Comparison of ENCODE assay signal across 8 cellular contexts in genomic region chr15:66292261-66293084, GRCh38. TPM values are rescaled to one million over a fixed set of nuclear protein-coding genes. Genes with fewer than 3 reads are reported as not detected.
DNase-seq lines count a peak whose midpoint lies in the region; ATAC-seq and TF ChIP-seq lines count a peak whose summit lies in the region.

No MANE protein-coding gene starts in this region.

- no peak for TF ChIP-seq EP300 in stomach (IDR thresholded peaks at IDR 0.05)

- no peak overlapping the region for H3K9ac ChIP-seq in iPS-15b (ENCODE audit: low read depth, low read length)

- no peak for TF ChIP-seq POLR2A in stomach (IDR thresholded peaks at IDR 0.05)

- no peak for TF ChIP-seq CTCF in activated CD8-positive, alpha-beta T cell treated with anti-CD3 and anti-CD28 coated beads for 36 hours (IDR thresholded peaks at IDR 0.05)
- TF ChIP-seq CTCF in stomach (IDR thresholded peaks at IDR 0.05), result no peak

- H3K27ac Mint-ChIP-seq in activated CD8-positive, alpha-beta T cell treated with anti-CD3 and anti-CD28 coated beads for 36 hours, result peak overlapping the region; percentile 86

- H3K36me3 Mint-ChIP-seq in activated CD8-positive, alpha-beta T cell treated with anti-CD3 and anti-CD28 coated beads for 36 hours (ENCODE audit: low read depth), result peaks cover 12% of the 10 kb centered on the region

- POLR2A ChIA-PET in activated CD8-positive, alpha-beta T cell treated with anti-CD3 and anti-CD28 coated beads for 36 hours (lab: Charles Lee), result interaction anchor here (0.6 to 3.2 kb wide), 6 partner anchors 29 to 988 kb away, joined by 3 to 17 read pairs (median 4); partner anchors contain the start of genes RNU5B-1, SNAPC5 and ZWILCH

- H3K4me1 Mint-ChIP-seq in activated CD8-positive, alpha-beta T cell treated with anti-CD3 and anti-CD28 coated beads for 36 hours (ENCODE audit: low read depth), result peaks cover 42% of the 10 kb centered on the region

- 27 to 40% (median 29%) methylated on average over 12 of the region's 12 CpGs for WGBS in stomach, 5 donors

- H3K4me1 ChIP-seq in iPS-15b (ENCODE audit: control insufficient read depth, insufficient read depth, low read length) (peaks cover 9% of the 10 kb centered on the region), stomach (peaks cover 12 to 49% (median 34%) of the 10 kb centered on the region in 4 donors)

- no peaks in the 10 kb centered on the region for H3K27me3 Mint-ChIP-seq in activated CD8-positive, alpha-beta T cell treated with anti-CD3 and anti-CD28 coated beads for 36 hours

- H3K27me3 ChIP-seq in iPS-15b (ENCODE audit: control insufficient read depth, insufficient read depth, low read length), result no peaks in the 10 kb centered on the region
- no peaks in the 10 kb centered on the region for H3K27me3 ChIP-seq in stomach

- CTCF ChIA-PET in activated CD8-positive, alpha-beta T cell treated with anti-CD3 and anti-CD28 coated beads for 36 hours (lab: Charles Lee), result interaction anchor here (0.8 to 1.5 kb wide), 2 partner anchors 43 to 61 kb away, joined by 3 read pairs; no protein-coding TSS in a partner anchor

- intact Hi-C loops in activated CD8-positive, alpha-beta T cell treated with anti-CD3 and anti-CD28 coated beads for 36 hours (cut with micrococcal nuclease), result loop anchor here (5.0 kb wide), 1 partner anchor 205 kb away; the partner anchor contains the start of gene SNAPC5
- intact Hi-C loops in stomach (cut with DNase I; ENCODE audit: low total_unique reads), result no loop called here

- H3K9me3 ChIP-seq in iPS-15b (ENCODE audit: control insufficient read depth, insufficient read depth, low read length) (no peaks in the 10 kb centered on the region), stomach (no peaks in the 10 kb centered on the region)

- peak overlapping the region; percentile 84 to 96 (median 92) for H3K27ac ChIP-seq in stomach

- H3K9me3 Mint-ChIP-seq in activated CD8-positive, alpha-beta T cell treated with anti-CD3 and anti-CD28 coated beads for 36 hours, result no peaks in the 10 kb centered on the region

- peak overlapping the region; percentile 79 for H3K4me3 Mint-ChIP-seq in activated CD8-positive, alpha-beta T cell treated with anti-CD3 and anti-CD28 coated beads for 36 hours

- no peak for ATAC-seq in activated CD8-positive, alpha-beta T cell treated with anti-CD3 and anti-CD28 coated beads for 36 hours
- no peak for ATAC-seq in GM21381 (IDR thresholded peaks at IDR 0.05; ENCODE audit: unreplicated experiment)

- H3K36me3 ChIP-seq in iPS-15b (ENCODE audit: control insufficient read depth, insufficient read depth, low read length) (no peaks in the 10 kb centered on the region), stomach (no peaks in the 10 kb centered on the region)

- H3K4me3 ChIP-seq in iPS-15b (ENCODE audit: low read depth, low read length) (peak overlapping the region; percentile 64), stomach (peak overlapping the region; percentile 74 to 80 (median 77))

- DNase-seq in NCI-H2171 treated with DMSO at 0.1 percent for 48 hours (lab: John Stamatoyannopoulos, UW) (peak; percentile 36), NCI-H2171 (lab: John Stamatoyannopoulos, UW) (no peak), stomach (no peak), GF-D8 (lab: John Stamatoyannopoulos, UW) (no peak), dermis blood vessel endothelial cell (no peak)
- DNase-seq in activated CD8-positive, alpha-beta T cell treated with anti-CD3 and anti-CD28 coated beads for 36 hours, result no peak

RNA-seq across cellular contexts. Expression of gene DIS3L, which starts 0.9 kb away (rescaled TPM):
- total RNA-seq in activated CD8-positive, alpha-beta T cell treated with anti-CD3 and anti-CD28 coated beads for 36 hours, result 10 to 100 TPM; 23.6 to 23.7 TPM
- 10 to 100 TPM; 12.8 to 35.1 (median 20.9) TPM for total RNA-seq in stomach
- 10 to 100 TPM in 2 of 3 donors, 1 to 10 TPM in 1; 8.8 to 12.5 (median 11.8) TPM for polyA plus RNA-seq in stomach
- total RNA-seq in dermis blood vessel endothelial cell, result 36.1 and 37.0 TPM in 2 replicates

RNA-seq across cellular contexts. Expression of gene MEGF11, which starts 38.9 kb away (rescaled TPM):
- total RNA-seq in activated CD8-positive, alpha-beta T cell treated with anti-CD3 and anti-CD28 coated beads for 36 hours, result not detected
- total RNA-seq in stomach (under 1 TPM in 1 of 5 donors, not detected in 4; 0.92 TPM), dermis blood vessel endothelial cell (not detected in 2 replicates)
- polyA plus RNA-seq in stomach, result under 1 TPM; 0.05 to 0.15 (median 0.12) TPM
